In genomic region chr9:137239541-137240200, GRCh38 we compare ENCODE assay signal across 1 cellular context.
TF ChIP-seq lines count a peak whose summit lies in the region.
"Not testable (repeated sequence)": the region's sequence is repeated elsewhere in the genome, so short reads cannot be mapped to it uniquely, and the experiment has no call there.

No MANE protein-coding gene starts in this region.

TF ChIP-seq in K562, 482 proteins besides CTCF, POLR2A, EP300 and RAD21:
- TF ChIP-seq ARHGAP35 (IDR thresholded peaks at IDR 0.05; ENCODE audit: partially characterized antibody) (peak; percentile 49), BCOR (IDR thresholded peaks at IDR 0.05) (peak; percentile 46; the same call in 1 of the 2 replicates), MIER1 (IDR thresholded peaks at IDR 0.05; ENCODE audit: low read depth) (0 out of 2 replicates have a peak, but pooled peaks have one; percentile 31), ZBTB40 (IDR thresholded peaks at IDR 0.05) (0 out of 2 replicates have a peak, but pooled peaks have one; percentile 47)
- not testable (repeated sequence) for TF ChIP-seq ZBTB40 (CRISPR knock-in tag; IDR thresholded peaks at IDR 0.05)
